Comparison of ENCODE assay signal across 17 cellular contexts in the genomic region with DNA sequence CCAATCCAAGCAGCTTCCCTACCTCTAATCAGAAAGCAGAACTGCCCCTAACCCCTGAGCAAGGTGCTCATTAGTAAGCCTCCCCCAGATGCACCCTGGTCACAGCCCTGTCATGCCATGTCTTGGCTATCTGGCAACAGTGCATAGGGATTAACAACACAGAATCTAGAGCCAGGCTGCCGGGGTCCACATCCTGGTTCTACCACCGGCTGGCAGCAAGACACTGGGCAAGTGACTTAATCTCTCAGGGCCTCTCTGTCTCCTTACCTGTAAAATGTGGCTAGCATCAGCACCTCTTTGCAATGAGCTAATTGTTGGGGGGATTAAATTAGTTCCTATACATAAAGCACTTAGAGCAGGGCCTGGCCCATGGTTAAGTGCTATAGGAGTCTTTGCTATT.
DNase-seq lines count a peak whose midpoint lies in the region; ATAC-seq lines count a peak whose summit lies in the region.
"Had no signal": no experiment of that assay in that cellular context is flagged by ENCODE, and none has a peak within 500 bp of the region (broad histone marks: within the 10 kb centered on the region; RNA-seq: fewer than 3 reads in every experiment).

No MANE protein-coding gene starts in this region.

- H3K27me3 Mint-ChIP-seq in activated naive CD8-positive, alpha-beta T cell = no peaks in the 10 kb centered on the region
- peaks cover 11% of the 10 kb centered on the region for H3K27me3 Mint-ChIP-seq in stimulated activated memory B cell treated with anti-CD40 and anti-IgM and Interleukin-4, amounts not matched to agents 10 μg/mL and 1 μg/mL and 100 μg/mL, for 72 hours

- ATAC-seq in Right ventricle myocardium superior (ENCODE audit: poor library complexity) = no peak
- no peak for ATAC-seq in left ventricle myocardium superior
- ATAC-seq in stimulated activated memory B cell treated with anti-CD40 and anti-IgM and Interleukin-4, amounts not matched to agents 10 μg/mL and 1 μg/mL and 100 μg/mL, for 72 hours = no peak

- H3K9me3 Mint-ChIP-seq in activated naive CD8-positive, alpha-beta T cell (ENCODE audit: low read depth) = no peaks in the 10 kb centered on the region
- no peaks in the 10 kb centered on the region for H3K9me3 Mint-ChIP-seq in stimulated activated memory B cell treated with anti-CD40 and anti-IgM and Interleukin-4, amounts not matched to agents 10 μg/mL and 1 μg/mL and 100 μg/mL, for 72 hours
- H3K9me3 Mint-ChIP-seq: endodermal cell had no signal

- peak overlapping the region; percentile 25 for H3K4me3 Mint-ChIP-seq in activated naive CD8-positive, alpha-beta T cell
- H3K4me3 Mint-ChIP-seq in stimulated activated memory B cell treated with anti-CD40 and anti-IgM and Interleukin-4, amounts not matched to agents 10 μg/mL and 1 μg/mL and 100 μg/mL, for 72 hours = no peak overlapping the region
- H3K4me3 Mint-ChIP-seq: endodermal cell had no signal

- intact Hi-C loops in Right ventricle myocardium superior (cut with DNase I) = no loop called here
- intact Hi-C loops in left ventricle myocardium superior (cut with micrococcal nuclease) = no loop called here

- H3K9me3 ChIP-seq in KOPT-K1 (ENCODE audit: insufficient read depth, low read length, poor library complexity, severe bottlenecking) = no peaks in the 10 kb centered on the region
- H3K9me3 ChIP-seq: ascending aorta, MG63, Peyer's patch, thyroid gland had no signal

- peak overlapping the region; percentile 68 for H3K27ac Mint-ChIP-seq in activated naive CD8-positive, alpha-beta T cell
- peak overlapping the region; percentile 13 for H3K27ac Mint-ChIP-seq in stimulated activated memory B cell treated with anti-CD40 and anti-IgM and Interleukin-4, amounts not matched to agents 10 μg/mL and 1 μg/mL and 100 μg/mL, for 72 hours
- H3K27ac Mint-ChIP-seq: endodermal cell had no signal

- DNase-seq in Right ventricle myocardium superior = peak; percentile 26
- DNase-seq in left ventricle myocardium superior = no peak
- DNase-seq in DMS153 treated with DMSO at 0.1 percent for 48 hours (lab: John Stamatoyannopoulos, UW; ENCODE audit: unreplicated experiment) = no peak
- no peak for DNase-seq in NCI-H1092 treated with DMSO at 0.1 percent for 48 hours (lab: John Stamatoyannopoulos, UW)
- DNase-seq: activated CD4-positive, alpha-beta T cell treated with anti-CD3 and anti-CD28 coated beads, Interleukin-2, amount 50 U/mL, for 1 hour; endodermal cell; MG63; NCI-H2227 treated with DMSO at 0.1 percent for 48 hours; Peyer's patch; retina; thyroid gland had no signal

- H3K4me1 Mint-ChIP-seq in activated naive CD8-positive, alpha-beta T cell (ENCODE audit: low read depth) = peaks cover 44% of the 10 kb centered on the region
- peaks cover 37% of the 10 kb centered on the region for H3K4me1 Mint-ChIP-seq in stimulated activated memory B cell treated with anti-CD40 and anti-IgM and Interleukin-4, amounts not matched to agents 10 μg/mL and 1 μg/mL and 100 μg/mL, for 72 hours

- H3K36me3 Mint-ChIP-seq in activated naive CD8-positive, alpha-beta T cell = no peaks in the 10 kb centered on the region
- no peaks in the 10 kb centered on the region for H3K36me3 Mint-ChIP-seq in stimulated activated memory B cell treated with anti-CD40 and anti-IgM and Interleukin-4, amounts not matched to agents 10 μg/mL and 1 μg/mL and 100 μg/mL, for 72 hours

- H3K36me3 ChIP-seq in KOPT-K1 (ENCODE audit: insufficient read depth, low read length) = no peaks in the 10 kb centered on the region
- H3K36me3 ChIP-seq: ascending aorta, MG63, Peyer's patch, thyroid gland had no signal

- peak overlapping the region; percentile 72 for H3K27ac ChIP-seq in KOPT-K1 (ENCODE audit: low read depth, low read length, poor library complexity, severe bottlenecking)
- H3K27ac ChIP-seq: ascending aorta, HL-60, Peyer's patch, SK-N-MC, thyroid gland had no signal
